In the genomic region with DNA sequence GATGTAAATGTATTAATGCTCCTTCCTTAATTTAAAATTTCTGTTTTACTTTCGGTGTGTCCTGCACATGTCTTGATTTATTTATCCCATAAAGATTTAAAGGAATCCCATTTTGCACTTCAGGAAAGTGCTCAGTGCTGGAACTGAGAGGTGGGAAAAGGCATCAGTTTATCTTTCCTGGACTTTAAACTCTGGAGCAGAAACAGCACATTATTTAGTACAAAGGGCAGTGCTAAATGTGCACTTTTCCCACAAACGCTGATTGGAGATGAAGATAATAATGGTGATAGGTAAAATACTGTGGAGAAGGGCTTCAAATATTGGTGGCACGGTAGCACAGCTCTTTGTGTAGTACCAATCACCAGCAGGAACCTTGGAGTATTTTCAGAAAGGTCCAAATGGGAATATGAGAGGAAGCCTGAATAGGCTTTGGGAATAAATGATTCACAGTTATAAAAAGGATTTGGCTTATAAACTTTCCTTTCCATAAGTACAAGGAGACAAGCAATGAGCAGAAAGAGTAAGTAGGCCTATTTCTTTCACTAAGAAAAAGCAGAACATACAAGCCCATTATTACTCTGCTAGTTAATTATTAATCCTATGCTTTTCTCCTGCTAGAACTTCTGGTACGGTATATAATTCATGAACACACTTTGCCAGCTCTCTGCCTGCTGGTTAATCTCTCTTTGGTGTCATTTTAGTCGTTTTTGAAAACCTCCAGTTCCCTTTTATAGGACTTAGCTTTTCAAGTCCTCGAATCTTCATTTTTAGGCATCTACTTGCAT, we compare ENCODE assay signal across 2 cellular contexts.
TF ChIP-seq lines count a peak whose summit lies in the region.

No MANE protein-coding gene starts in this region.

TF ChIP-seq in GM12878, 131 proteins besides CTCF, POLR2A, EP300 and RAD21:
- TF ChIP-seq, protein P1, sequence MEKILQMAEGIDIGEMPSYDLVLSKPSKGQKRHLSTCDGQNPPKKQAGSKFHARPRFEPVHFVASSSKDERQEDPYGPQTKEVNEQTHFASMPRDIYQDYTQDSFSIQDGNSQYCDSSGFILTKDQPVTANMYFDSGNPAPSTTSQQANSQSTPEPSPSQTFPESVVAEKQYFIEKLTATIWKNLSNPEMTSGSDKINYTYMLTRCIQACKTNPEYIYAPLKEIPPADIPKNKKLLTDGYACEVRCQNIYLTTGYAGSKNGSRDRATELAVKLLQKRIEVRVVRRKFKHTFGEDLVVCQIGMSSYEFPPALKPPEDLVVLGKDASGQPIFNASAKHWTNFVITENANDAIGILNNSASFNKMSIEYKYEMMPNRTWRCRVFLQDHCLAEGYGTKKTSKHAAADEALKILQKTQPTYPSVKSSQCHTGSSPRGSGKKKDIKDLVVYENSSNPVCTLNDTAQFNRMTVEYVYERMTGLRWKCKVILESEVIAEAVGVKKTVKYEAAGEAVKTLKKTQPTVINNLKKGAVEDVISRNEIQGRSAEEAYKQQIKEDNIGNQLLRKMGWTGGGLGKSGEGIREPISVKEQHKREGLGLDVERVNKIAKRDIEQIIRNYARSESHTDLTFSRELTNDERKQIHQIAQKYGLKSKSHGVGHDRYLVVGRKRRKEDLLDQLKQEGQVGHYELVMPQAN (conservative IDR thresholded peaks at IDR 0.05): no peak
- TF ChIP-seq POLR2AphosphoS2 (IDR thresholded peaks at IDR 0.05; ENCODE audit: low read depth, low read length): no peak

TF ChIP-seq in liver, 16 proteins besides CTCF, POLR2A, EP300 and RAD21 (continued from another document):
- TF ChIP-seq TAF1 (conservative IDR thresholded peaks at IDR 0.05) (no peak), YY1 (IDR thresholded peaks at IDR 0.05) (peak; percentile 27), SP1 (IDR thresholded peaks at IDR 0.05) (peak; percentile 62), NR2F2 (IDR thresholded peaks at IDR 0.05) (no peak)
- TF ChIP-seq, protein P2, sequence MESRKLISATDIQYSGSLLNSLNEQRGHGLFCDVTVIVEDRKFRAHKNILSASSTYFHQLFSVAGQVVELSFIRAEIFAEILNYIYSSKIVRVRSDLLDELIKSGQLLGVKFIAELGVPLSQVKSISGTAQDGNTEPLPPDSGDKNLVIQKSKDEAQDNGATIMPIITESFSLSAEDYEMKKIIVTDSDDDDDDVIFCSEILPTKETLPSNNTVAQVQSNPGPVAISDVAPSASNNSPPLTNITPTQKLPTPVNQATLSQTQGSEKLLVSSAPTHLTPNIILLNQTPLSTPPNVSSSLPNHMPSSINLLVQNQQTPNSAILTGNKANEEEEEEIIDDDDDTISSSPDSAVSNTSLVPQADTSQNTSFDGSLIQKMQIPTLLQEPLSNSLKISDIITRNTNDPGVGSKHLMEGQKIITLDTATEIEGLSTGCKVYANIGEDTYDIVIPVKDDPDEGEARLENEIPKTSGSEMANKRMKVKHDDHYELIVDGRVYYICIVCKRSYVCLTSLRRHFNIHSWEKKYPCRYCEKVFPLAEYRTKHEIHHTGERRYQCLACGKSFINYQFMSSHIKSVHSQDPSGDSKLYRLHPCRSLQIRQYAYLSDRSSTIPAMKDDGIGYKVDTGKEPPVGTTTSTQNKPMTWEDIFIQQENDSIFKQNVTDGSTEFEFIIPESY (IDR thresholded peaks at IDR 0.05): peak; percentile 53
